Comparison of ENCODE assay signal across 22 cellular contexts in genomic region chr9:131584858-131585257, GRCh38. TPM values are rescaled to one million over a fixed set of nuclear protein-coding genes. Genes with fewer than 3 reads are reported as not detected.
DNase-seq lines count a peak whose midpoint lies in the region; ATAC-seq and TF ChIP-seq lines count a peak whose summit lies in the region.
"Had no signal": no experiment of that assay in that cellular context is flagged by ENCODE, and none has a peak within 500 bp of the region (broad histone marks: within the 10 kb centered on the region; RNA-seq: fewer than 3 reads in every experiment).

No MANE protein-coding gene starts in this region.

- no peak for TF ChIP-seq POLR2A in sigmoid colon (IDR thresholded peaks at IDR 0.05)

- peak overlapping the region; percentile 47 for H3K4me3 Mint-ChIP-seq in stimulated activated naive CD8-positive, alpha-beta T cell treated with anti-CD3 and anti-CD28 coated beads, Interleukin-15, Interleukin-2, amounts not matched to agents 100 ng/mL and 50 ng/mL, for 24 hours
- H3K4me3 Mint-ChIP-seq in T-helper 2 cell treated with Interferon-gamma antibody and Interleukin-4, amounts not matched to agents 5 μg/mL and 100 μg/mL, for 36 hours, result peak overlapping the region; percentile 75
- peak overlapping the region; percentile 70 to 75 for H3K4me3 Mint-ChIP-seq in effector memory CD8-positive, alpha-beta T cell
- H3K4me3 Mint-ChIP-seq: type B pancreatic cell had no signal

- intact Hi-C loops in sigmoid colon (cut with DNase I), result no loop called here

- peaks cover 25 to 85% (median 59%) of the 10 kb centered on the region in 4 donors for H3K36me3 ChIP-seq in sigmoid colon

- TF ChIP-seq CTCF in sigmoid colon (IDR thresholded peaks at IDR 0.05), result no peak

- ATAC-seq in stimulated activated naive CD8-positive, alpha-beta T cell treated with anti-CD3 and anti-CD28 coated beads, Interleukin-15, Interleukin-2, amounts not matched to agents 100 U/mL and 50 U/mL, for 24 hours, result no peak
- ATAC-seq in effector memory CD8-positive, alpha-beta T cell (replicated peaks), result peak; percentile 43
- ATAC-seq in HG02642 (IDR thresholded peaks at IDR 0.05; ENCODE audit: poor library complexity, unreplicated experiment) (no peak), GM21360 (IDR thresholded peaks at IDR 0.05; ENCODE audit: unreplicated experiment) (no peak), GM18498 (IDR thresholded peaks at IDR 0.05; ENCODE audit: unreplicated experiment) (no peak)
- ATAC-seq: Panc1, SK-N-SH treated with all-trans-retinoic acid at 6 μM for 48 hours had no signal

- H3K4me3 ChIP-seq in sigmoid colon, result no peak overlapping the region
- H3K4me3 ChIP-seq: heart right ventricle had no signal

- H3K27me3 Mint-ChIP-seq in stimulated activated naive CD8-positive, alpha-beta T cell treated with anti-CD3 and anti-CD28 coated beads, Interleukin-15, Interleukin-2, amounts not matched to agents 100 ng/mL and 50 ng/mL, for 24 hours, result no peaks in the 10 kb centered on the region
- H3K27me3 Mint-ChIP-seq in T-helper 2 cell treated with Interferon-gamma antibody and Interleukin-4, amounts not matched to agents 5 μg/mL and 100 μg/mL, for 36 hours (ENCODE audit: low read depth), result no peaks in the 10 kb centered on the region
- no peaks in the 10 kb centered on the region for H3K27me3 Mint-ChIP-seq in effector memory CD8-positive, alpha-beta T cell
- H3K27me3 Mint-ChIP-seq: type B pancreatic cell had no signal

- no peaks in the 10 kb centered on the region for H3K27me3 ChIP-seq in sigmoid colon
- H3K27me3 ChIP-seq: heart right ventricle had no signal

- peak overlapping the region; percentile 77 for H3K27ac Mint-ChIP-seq in stimulated activated naive CD8-positive, alpha-beta T cell treated with anti-CD3 and anti-CD28 coated beads, Interleukin-15, Interleukin-2, amounts not matched to agents 100 ng/mL and 50 ng/mL, for 24 hours
- peak overlapping the region; percentile 88 for H3K27ac Mint-ChIP-seq in T-helper 2 cell treated with Interferon-gamma antibody and Interleukin-4, amounts not matched to agents 5 μg/mL and 100 μg/mL, for 36 hours
- H3K27ac Mint-ChIP-seq in effector memory CD8-positive, alpha-beta T cell, result peak overlapping the region; percentile 71 to 92
- H3K27ac Mint-ChIP-seq: type B pancreatic cell had no signal

- WGBS in sigmoid colon, 2 donors, result 74 to 85% methylated on average over 7 of the region's 7 CpGs

- no peaks in the 10 kb centered on the region for H3K9me3 Mint-ChIP-seq in stimulated activated naive CD8-positive, alpha-beta T cell treated with anti-CD3 and anti-CD28 coated beads, Interleukin-15, Interleukin-2, amounts not matched to agents 100 ng/mL and 50 ng/mL, for 24 hours
- no peaks in the 10 kb centered on the region for H3K9me3 Mint-ChIP-seq in T-helper 2 cell treated with Interferon-gamma antibody and Interleukin-4, amounts not matched to agents 5 μg/mL and 100 μg/mL, for 36 hours
- H3K9me3 Mint-ChIP-seq in effector memory CD8-positive, alpha-beta T cell, result no peaks in the 10 kb centered on the region
- H3K9me3 Mint-ChIP-seq: type B pancreatic cell had no signal

- no peak overlapping the region for H3K27ac ChIP-seq in sigmoid colon

- peaks cover 0 to 7% (median 3%) of the 10 kb centered on the region in 4 donors for H3K4me1 ChIP-seq in sigmoid colon

- H3K36me3 Mint-ChIP-seq in stimulated activated naive CD8-positive, alpha-beta T cell treated with anti-CD3 and anti-CD28 coated beads, Interleukin-15, Interleukin-2, amounts not matched to agents 100 ng/mL and 50 ng/mL, for 24 hours (ENCODE audit: low read depth), result peaks cover 33% of the 10 kb centered on the region
- H3K36me3 Mint-ChIP-seq in T-helper 2 cell treated with Interferon-gamma antibody and Interleukin-4, amounts not matched to agents 5 μg/mL and 100 μg/mL, for 36 hours (ENCODE audit: low read depth), result peaks cover 45% of the 10 kb centered on the region
- H3K36me3 Mint-ChIP-seq in effector memory CD8-positive, alpha-beta T cell (ENCODE audit: insufficient read depth), result peaks cover 68% of the 10 kb centered on the region

- TF ChIP-seq EP300 in sigmoid colon (IDR thresholded peaks at IDR 0.05), result no peak

- peaks cover 27% of the 10 kb centered on the region for H3K4me1 Mint-ChIP-seq in stimulated activated naive CD8-positive, alpha-beta T cell treated with anti-CD3 and anti-CD28 coated beads, Interleukin-15, Interleukin-2, amounts not matched to agents 100 ng/mL and 50 ng/mL, for 24 hours (ENCODE audit: low read depth)
- peaks cover 18% of the 10 kb centered on the region for H3K4me1 Mint-ChIP-seq in T-helper 2 cell treated with Interferon-gamma antibody and Interleukin-4, amounts not matched to agents 5 μg/mL and 100 μg/mL, for 36 hours (ENCODE audit: low read depth)
- peaks cover 29 to 38% of the 10 kb centered on the region in 2 donors for H3K4me1 Mint-ChIP-seq in effector memory CD8-positive, alpha-beta T cell (ENCODE audit: low read depth in 2 of 2)

- no peak for DNase-seq in stimulated activated naive CD8-positive, alpha-beta T cell treated with anti-CD3 and anti-CD28 coated beads, Interleukin-15, Interleukin-2, amounts not matched to agents 100 U/mL and 50 U/mL, for 24 hours
- no peak for DNase-seq in T-helper 2 cell treated with Interferon-gamma antibody and Interleukin-4, amounts not matched to agents 5 μg/mL and 100 μg/mL, for 36 hours (ENCODE audit: low spot score)
- no peak for DNase-seq in effector memory CD8-positive, alpha-beta T cell
- DNase-seq in sigmoid colon, result no peak
- DNase-seq: DMS79 treated with DMSO at 0.1 percent for 48 hours, H7, heart right ventricle, midbrain, NCI-H1436 treated with DMSO at 0.1 percent for 48 hours, NCI-H446 had no signal

- no peaks in the 10 kb centered on the region for H3K9me3 ChIP-seq in sigmoid colon
- H3K9me3 ChIP-seq: heart right ventricle had no signal

RNA-seq across cellular contexts. Expression of gene PRRT1B, which starts 39.5 kb away (rescaled TPM):
- total RNA-seq in sigmoid colon, result not detected
- 1 to 10 TPM in 2 of 3 donors, under 1 TPM in 1; 0.45 to 3.6 (median 1.4) TPM for polyA plus RNA-seq in sigmoid colon
- total RNA-seq: dermis blood vessel endothelial cell, fibroblast of lung, heart right ventricle, omental fat pad, sciatic nerve had no signal
- polyA plus RNA-seq: fibroblast of lung, heart right ventricle, keratinocyte had no signal

RNA-seq across cellular contexts. Expression of gene UCK1, which starts 53.8 kb away (rescaled TPM):
- total RNA-seq in sigmoid colon, result 10 to 100 TPM; 35.7 to 67.5 (median 52.0) TPM
- polyA plus RNA-seq in sigmoid colon, result 10 to 100 TPM; 20.8 to 30.1 (median 28.2) TPM
